ENCODE assay signal across 3 cellular contexts in genomic region chr15:85388962-85389361, GRCh38.
TF ChIP-seq lines count a peak whose summit lies in the region.

No MANE protein-coding gene starts in this region.

TF ChIP-seq in A549, 52 proteins besides CTCF, POLR2A, EP300 and RAD21:
- TF ChIP-seq PBX3 (IDR thresholded peaks at IDR 0.05) (no peak), CEBPB (IDR thresholded peaks at IDR 0.05) (no peak)

TF ChIP-seq in HEK293, 187 proteins besides CTCF, POLR2A, EP300 and RAD21:
- TF ChIP-seq ZBTB49 (tag by site-specific recombination; IDR thresholded peaks at IDR 0.05; ENCODE audit: low read depth) (no peak), ZNF214 (tag by site-specific recombination; IDR thresholded peaks at IDR 0.05; ENCODE audit: borderline replicate concordance) (no peak), ZNF76 (tag by site-specific recombination; IDR thresholded peaks at IDR 0.05; ENCODE audit: borderline replicate concordance, low read depth) (no peak), ELK4 (IDR thresholded peaks at IDR 0.05; ENCODE audit: borderline replicate concordance, low read depth, low read length) (no peak), ZBTB20 (tag by site-specific recombination; IDR thresholded peaks at IDR 0.05) (peak; percentile 64; the same call in 1 of the 2 replicates), BCL11A (tag by site-specific recombination; IDR thresholded peaks at IDR 0.05; ENCODE audit: low read depth) (no peak)
TF ChIP-seq in HEK293: peak in this region for 1.

TF ChIP-seq in GM12878, 131 proteins besides CTCF, POLR2A, EP300 and RAD21:
- TF ChIP-seq SMARCA5 (IDR thresholded peaks at IDR 0.05) = no peak
- TF ChIP-seq CHD2 (IDR thresholded peaks at IDR 0.05; ENCODE audit: borderline replicate concordance, low read depth, low read length) = no peak
- TF ChIP-seq CREM (IDR thresholded peaks at IDR 0.05; ENCODE audit: low read depth) = no peak
- no peak for TF ChIP-seq LARP7 (IDR thresholded peaks at IDR 0.05)
- no peak for TF ChIP-seq PKNOX1 (IDR thresholded peaks at IDR 0.05)
- TF ChIP-seq GATAD2B (conservative IDR thresholded peaks at IDR 0.05; ENCODE audit: low read depth) = no peak
- no peak for TF ChIP-seq NKRF (conservative IDR thresholded peaks at IDR 0.05)
- no peak for TF ChIP-seq SREBF1 (IDR thresholded peaks at IDR 0.05; ENCODE audit: low read length)
- TF ChIP-seq NFYA (IDR thresholded peaks at IDR 0.05; ENCODE audit: borderline replicate concordance, low read depth, low read length) = no peak
- TF ChIP-seq FOS (IDR thresholded peaks at IDR 0.05; ENCODE audit: borderline replicate concordance, extremely low read depth, insufficient read length) = no peak
- no peak for TF ChIP-seq PAX5 (IDR thresholded peaks at IDR 0.05; ENCODE audit: borderline replicate concordance, low read depth, low read length)
- TF ChIP-seq IRF3 (IDR thresholded peaks at IDR 0.05) = no peak
- no peak for TF ChIP-seq TAF1 (IDR thresholded peaks at IDR 0.05; ENCODE audit: borderline replicate concordance, low read depth, low read length)
